In the genomic region with DNA sequence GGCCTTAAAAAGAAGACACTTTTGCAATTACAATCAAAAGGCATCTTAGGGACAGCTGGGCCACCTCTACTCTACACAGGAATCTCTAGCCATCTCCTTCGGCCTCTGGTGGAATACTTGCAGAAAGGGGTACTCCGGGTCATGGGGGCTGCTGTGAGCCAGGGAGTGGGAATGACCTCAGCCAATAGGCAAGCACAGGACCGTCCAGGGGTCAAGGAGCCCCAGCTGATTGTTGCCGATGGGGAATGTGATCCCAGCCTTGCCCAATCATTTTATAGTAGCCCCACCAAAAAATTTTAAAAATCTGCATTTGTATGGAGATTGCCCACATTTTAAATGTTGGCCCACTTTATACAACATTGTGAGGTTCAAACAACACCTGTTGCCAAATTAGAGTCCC, we compare ENCODE assay signal across 8 cellular contexts. TPM values are rescaled to one million over a fixed set of nuclear protein-coding genes. Genes with fewer than 3 reads are reported as not detected.
"Had no signal": no experiment of that assay in that cellular context is flagged by ENCODE, and none has a peak within 500 bp of the region (broad histone marks: within the 10 kb centered on the region; RNA-seq: fewer than 3 reads in every experiment).

No MANE protein-coding gene starts in this region.

- ATAC-seq: HepG2, K562 had no signal

- H3K36me3 Mint-ChIP-seq: IgD-negative memory B cell had no signal

- H3K4me3 Mint-ChIP-seq: IgD-negative memory B cell had no signal

- DNase-seq: IMR-90, KBM-7 had no signal

- H3K27ac ChIP-seq: HL-60 had no signal

- H3K4me3 ChIP-seq: K562 had no signal

- H3K27ac Mint-ChIP-seq: IgD-negative memory B cell had no signal

RNA-seq across cellular contexts. Expression of a gene that starts 16.9 kb away (rescaled TPM):
- total RNA-seq: HepG2, HT-29, HT1080, IMR-90, K562 had no signal

RNA-seq across cellular contexts. Expression of a gene that starts 26.9 kb away (rescaled TPM):
- total RNA-seq: HepG2, HT-29, HT1080, IMR-90, K562 had no signal
